15 cellular contexts compared by ENCODE assay signal in genomic region chr1:44312652-44313196, GRCh38. TPM values are rescaled to one million over a fixed set of nuclear protein-coding genes. Genes with fewer than 3 reads are reported as not detected.
DNase-seq lines count a peak whose midpoint lies in the region; ATAC-seq and TF ChIP-seq lines count a peak whose summit lies in the region.
"Had no signal": no experiment of that assay in that cellular context is flagged by ENCODE, and none has a peak within 500 bp of the region (broad histone marks: within the 10 kb centered on the region; RNA-seq: fewer than 3 reads in every experiment).

No MANE protein-coding gene starts in this region.

- peak; percentile 56 for DNase-seq in NCI-H2107 treated with DMSO at 0.1 percent for 48 hours (lab: John Stamatoyannopoulos, UW; ENCODE audit: unreplicated experiment)
- no peak for DNase-seq in NCI-H2107 (lab: John Stamatoyannopoulos, UW)
- peak; percentile 53 for DNase-seq in ecto neural progenitor cell (ENCODE audit: low spot score)
- peak; percentile 11 for DNase-seq in posterior vena cava (ENCODE audit: low spot score)
- no peak for DNase-seq in NCI-H69 (lab: John Stamatoyannopoulos, UW)
- DNase-seq: Caco-2; CD8-positive, alpha-beta memory T cell; DND-41; GF-D8 had no signal

- H3K9ac ChIP-seq in neural cell (ENCODE audit: low read length), result no peak overlapping the region
- H3K9ac ChIP-seq: BLaER1 had no signal

- no peaks in the 10 kb centered on the region for H3K9me2 ChIP-seq in neural cell (ENCODE audit: insufficient read depth, low read length)

- no peaks in the 10 kb centered on the region for H3K9me3 ChIP-seq in neural cell (ENCODE audit: low read length)
- H3K9me3 ChIP-seq: BLaER1, Caco-2, HAP-1 had no signal

- intact Hi-C loops in posterior vena cava (cut with DNase I), result loop anchor here in 1 of 2 donors (10.0 kb wide), 1 partner anchor 78 kb away; no protein-coding TSS in a partner anchor

- H3K4me3 ChIP-seq in neural cell (ENCODE audit: low read length), result no peak overlapping the region
- H3K4me3 ChIP-seq: BLaER1, HAP-1 had no signal

- TF ChIP-seq CTCF in neural cell (IDR thresholded peaks at IDR 0.05; ENCODE audit: poor library complexity, severe bottlenecking), result no peak

- TF ChIP-seq EP300 in neural cell (conservative IDR thresholded peaks at IDR 0.05; ENCODE audit: poor library complexity, severe bottlenecking), result peak; percentile 92

- H4K20me1 ChIP-seq in neural cell (ENCODE audit: insufficient read depth), result no peaks in the 10 kb centered on the region
- H4K20me1 ChIP-seq: BLaER1 had no signal

- H3F3A ChIP-seq in neural cell (ENCODE audit: insufficient read depth, low read length, poor library complexity, severe bottlenecking), result no peaks in the 10 kb centered on the region

- H2AFZ ChIP-seq in neural cell (ENCODE audit: low read depth, low read length), result no peak overlapping the region

- H3K27me3 ChIP-seq in neural cell (ENCODE audit: insufficient read depth, low read depth, low read length), result no peaks in the 10 kb centered on the region
- H3K27me3 ChIP-seq: BLaER1 had no signal

- ATAC-seq in HG02884 (IDR thresholded peaks at IDR 0.05; ENCODE audit: unreplicated experiment) (no peak), GM18502 (IDR thresholded peaks at IDR 0.05; ENCODE audit: poor library complexity, unreplicated experiment) (no peak)

- H3K36me3 ChIP-seq in neural cell (ENCODE audit: insufficient read depth, low read length), result no peaks in the 10 kb centered on the region

- H3K4me2 ChIP-seq in neural cell (ENCODE audit: low read length), result no peak overlapping the region
- H3K4me2 ChIP-seq: BLaER1 had no signal

- no peak for TF ChIP-seq RAD21 in neural cell (conservative IDR thresholded peaks at IDR 0.05)

- no peaks in the 10 kb centered on the region for H3K79me2 ChIP-seq in neural cell (replicated peaks; ENCODE audit: insufficient read depth, low read length)

- H3K27ac ChIP-seq in neural cell (ENCODE audit: low read length), result no peak overlapping the region
- H3K27ac ChIP-seq: 22Rv1, BLaER1 had no signal

TF ChIP-seq in neural cell, 6 proteins besides CTCF, POLR2A, EP300 and RAD21:
- peak; percentile 95 for TF ChIP-seq POLR2AphosphoS5 (IDR thresholded peaks at IDR 0.05)
- TF ChIP-seq MXI1 (conservative IDR thresholded peaks at IDR 0.05; ENCODE audit: poor library complexity, severe bottlenecking), result peak; percentile 8
- TF ChIP-seq EZH2 (IDR thresholded peaks at IDR 0.05; ENCODE audit: borderline replicate concordance, insufficient read depth, low read length, poor library complexity, severe bottlenecking), result no peak

RNA-seq across cellular contexts. Expression of gene ERI3, which starts 42.3 kb away (rescaled TPM):
- polyA plus RNA-seq in neural cell, result 92.5 and 109 TPM in 2 replicates
- polyA minus RNA-seq in neural cell, result 54.8 and 57.2 TPM in 2 replicates
- total RNA-seq in posterior vena cava, result 10 to 100 TPM; 44.5 to 46.9 TPM

Comparison
In these comparisons a context has a peak if more than half of its experiments do, and no peak if none do; other contexts are left out.
1. DNase-seq: peak in NCI-H2107 treated with DMSO at 0.1 percent for 48 hours (single experiment), ecto neural progenitor cell (single experiment) and posterior vena cava (single experiment); none in NCI-H2107 (single experiment) and NCI-H69 (single experiment).